1 cellular context compared by ENCODE assay signal in genomic region chr6:29376003-29376402, GRCh38.
TF ChIP-seq lines count a peak whose summit lies in the region.

No MANE protein-coding gene starts in this region.

TF ChIP-seq in K562, 482 proteins besides CTCF, POLR2A, EP300 and RAD21:
- TF ChIP-seq ZNF398 (CRISPR knock-in tag; IDR thresholded peaks at IDR 0.05) (no peak), ZBTB43 (CRISPR knock-in tag; IDR thresholded peaks at IDR 0.05) (no peak), PREB (CRISPR knock-in tag; IDR thresholded peaks at IDR 0.05) (no peak), KLF10 (CRISPR knock-in tag; IDR thresholded peaks at IDR 0.05) (no peak), ZNF280B (CRISPR knock-in tag; IDR thresholded peaks at IDR 0.05) (no peak)
TF ChIP-seq in K562: peak in this region for 0.
